ENCODE assay signal across 26 cellular contexts in the genomic region with DNA sequence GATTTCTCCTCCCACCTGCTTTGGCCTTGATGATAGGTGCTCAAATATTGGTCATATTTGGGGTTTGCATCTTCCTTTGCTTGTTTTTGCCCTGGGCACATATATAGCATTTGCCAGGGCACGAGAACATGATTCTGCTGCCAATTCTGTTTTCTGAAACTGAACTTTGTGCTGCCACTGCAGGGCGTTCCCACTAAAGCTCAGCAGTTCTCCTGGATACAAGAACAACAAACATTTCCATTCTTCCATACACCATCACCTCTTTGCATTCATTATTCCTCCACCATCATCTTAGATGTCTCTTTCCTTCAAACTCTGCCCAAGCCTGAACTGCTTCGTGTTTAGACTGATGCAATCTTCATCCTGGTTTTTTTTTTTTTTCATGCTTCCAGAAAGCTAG. TPM values are rescaled to one million over a fixed set of nuclear protein-coding genes. Genes with fewer than 3 reads are reported as not detected.
DNase-seq lines count a peak whose midpoint lies in the region; ATAC-seq, FAIRE-seq and TF ChIP-seq lines count a peak whose summit lies in the region.
"Had no signal": no experiment of that assay in that cellular context is flagged by ENCODE, and none has a peak within 500 bp of the region (broad histone marks: within the 10 kb centered on the region; RNA-seq: fewer than 3 reads in every experiment).

No MANE protein-coding gene starts in this region.

- FAIRE-seq in A549 (lab: Jason Lieb, UNC), result no peak
- FAIRE-seq: GM12891 had no signal

- no peak overlapping the region for H3K27ac ChIP-seq in A549
- H3K27ac ChIP-seq in mucosa of rectum (ENCODE audit: low read depth in 2 of 2, low read length in 2 of 2), result peak overlapping the region; percentile 13 to 59
- H3K27ac ChIP-seq in substantia nigra (ENCODE audit: low read depth, low read length, poor library complexity, severe bottlenecking), result no peak overlapping the region
- H3K27ac ChIP-seq: parathyroid adenoma, upper lobe of left lung had no signal

- no peaks in the 10 kb centered on the region for H3K4me1 ChIP-seq in A549
- H3K4me1 ChIP-seq in mucosa of rectum (ENCODE audit: control insufficient read depth in 2 of 2, insufficient read depth in 2 of 2, low read length in 2 of 2), result peaks cover 18 to 34% of the 10 kb centered on the region in 2 donors
- H3K4me1 ChIP-seq: parathyroid adenoma, upper lobe of left lung had no signal

- no peak for TF ChIP-seq RAD21 in A549 (conservative IDR thresholded peaks at IDR 0.05 in 1 of 2, IDR thresholded peaks at IDR 0.05 in 1 of 2)

- CTCF ChIA-PET in A549 (lab: Yijun Ruan, JAX), result no interaction called here

- ATAC-seq in A549, result no peak
- peak; percentile 20 for ATAC-seq in esophagus mucosa

- peak overlapping the region; percentile 36; the same call in 1 of the 3 replicates for H3K4me2 ChIP-seq in A549

- no peak overlapping the region for H3K4me3 ChIP-seq in A549
- no peak overlapping the region for H3K4me3 ChIP-seq in LNCaP clone FGC (ENCODE audit: low read depth, low read length)
- peak overlapping the region in 1 of 2 donors; percentile 28 for H3K4me3 ChIP-seq in mucosa of rectum (ENCODE audit: low read length in 2 of 2)
- H3K4me3 ChIP-seq: upper lobe of left lung had no signal

- peak in 1 of 2 experiments; percentile 22 for DNase-seq in A549 (ENCODE audit: low read depth in 1 of 2, low spot score in 1 of 2)
- DNase-seq in LNCaP clone FGC (ENCODE audit: low read depth), result peak; percentile 37
- no peak for DNase-seq in NCI-H2081 (lab: John Stamatoyannopoulos, UW)
- no peak for DNase-seq in substantia nigra (lab: John Stamatoyannopoulos, UW)
- no peak for DNase-seq in GM13976 (ENCODE audit: low spot score)
- no peak for DNase-seq in ureter (ENCODE audit: low spot score)
- DNase-seq: ACHN; activated B cell treated with CpG ODN at 0.5 μM for 24 hours; activated CD4-positive, alpha-beta T cell treated with anti-CD3 and anti-CD28 coated beads, Interleukin-2, amount 50 U/mL, for 4 hours; activated naive CD4-positive, alpha-beta T cell treated with anti-CD3 and anti-CD28 coated beads, Interleukin-2, amount 50 U/mL, for 16 hours; C1 segment of cervical spinal cord; H7; midbrain; NCI-H1105; NCI-H2029; NCI-H2227 treated with DMSO at 0.1 percent for 48 hours; NCI-H82; nephron progenitor cell; right cardiac atrium; SHP77; T-helper 9 cell; upper lobe of left lung had no signal

- H3K9me3 ChIP-seq in A549 (no peaks in the 10 kb centered on the region), mucosa of rectum (ENCODE audit: control insufficient read depth in 2 of 2, low read length in 2 of 2) (no peaks in the 10 kb centered on the region)
- H3K9me3 ChIP-seq: upper lobe of left lung had no signal

- H3K27me3 ChIP-seq in mucosa of rectum (ENCODE audit: control insufficient read depth in 2 of 2, insufficient read depth in 2 of 2, low read length in 2 of 2), result no peaks in the 10 kb centered on the region
- H3K27me3 ChIP-seq: upper lobe of left lung had no signal

- TF ChIP-seq POLR2A in A549 (IDR thresholded peaks at IDR 0.05; ENCODE audit: low read length), result no peak

- H3K9ac ChIP-seq in mucosa of rectum (ENCODE audit: low read depth in 1 of 2, low read length in 2 of 2), result no peak overlapping the region
- H3K9ac ChIP-seq: parathyroid adenoma had no signal

- no peak for TF ChIP-seq EP300 in A549 (IDR thresholded peaks at IDR 0.05)

- in situ Hi-C loops in GM13976 (cut with MboI; ENCODE audit: low sequenced_read_pairs, unreplicated experiment), result no loop called here

- TF ChIP-seq CTCF in A549 (IDR thresholded peaks at IDR 0.05) (no peak), LNCaP clone FGC (IDR thresholded peaks at IDR 0.05; ENCODE audit: control insufficient read depth, extremely low read depth, insufficient read depth) (no peak), GM13976 (IDR thresholded peaks at IDR 0.05; ENCODE audit: borderline replicate concordance, control extremely low read depth, extremely low read depth, insufficient read depth, missing control alignments) (no peak)

- POLR2A ChIA-PET in A549 (lab: Yijun Ruan, JAX), result no interaction called here

- 0% methylated on average over 3 of the region's 3 CpGs for WGBS in A549 (ENCODE audit: missing lambda C conversion rate)

- H3K36me3 ChIP-seq in mucosa of rectum (ENCODE audit: control insufficient read depth in 2 of 2, insufficient read depth in 2 of 2, low read length in 2 of 2), result no peaks in the 10 kb centered on the region
- H3K36me3 ChIP-seq: upper lobe of left lung had no signal

TF ChIP-seq in A549, 52 proteins besides CTCF, POLR2A, EP300 and RAD21:
- TF ChIP-seq BCL3 (IDR thresholded peaks at IDR 0.05) (no peak), REST (IDR thresholded peaks at IDR 0.05) (no peak), RCOR1 (IDR thresholded peaks at IDR 0.05; ENCODE audit: low read depth, low read length) (no peak)

RNA-seq across cellular contexts. Expression of gene GATB, which starts 36.3 kb away (rescaled TPM):
- polyA plus RNA-seq in A549 (2011; rRNA removed) (17.6 and 17.8 TPM in 2 replicates), A549 (2017; fragmentation: RNase III; extraction: RNeasy Plus Mini Kit Qiagen cat#74134 plus additional on column Dnase treatment) (12.0 to 12.2 TPM (median 12.1 TPM) in 3 replicates)
- polyA plus RNA-seq in A549 (2012; cell fraction: cytosol; rRNA removed), result 10.8 and 10.9 TPM in 2 replicates
- polyA plus RNA-seq in A549 (2012; cell fraction: nucleus; rRNA removed), result 8.6 and 11.0 TPM in 2 replicates
- polyA minus RNA-seq in A549 (2011; rRNA and poly(A)+ RNA removed), result 13.2 and 14.1 TPM in 2 replicates
- total RNA-seq in esophagus mucosa (22.8 TPM), ureter (17.5 TPM)

Comparison
In these comparisons a context has a peak if more than half of its experiments do, and no peak if none do; other contexts are left out.
1. H3K27ac ChIP-seq: peak in mucosa of rectum (2 of 2); none in A549 (0 of 2) and substantia nigra (single experiment).